Comparison of ENCODE assay signal across 26 cellular contexts in genomic region chr1:226047495-226047894, GRCh38. TPM values are rescaled to one million over a fixed set of nuclear protein-coding genes. Genes with fewer than 3 reads are reported as not detected.
DNase-seq lines count a peak whose midpoint lies in the region; ATAC-seq and TF ChIP-seq lines count a peak whose summit lies in the region.
"Had no signal": no experiment of that assay in that cellular context is flagged by ENCODE, and none has a peak within 500 bp of the region (broad histone marks: within the 10 kb centered on the region; RNA-seq: fewer than 3 reads in every experiment).

No MANE protein-coding gene starts in this region.

- DNase-seq in AG08395 (ENCODE audit: low spot score), result peak; percentile 64
- DNase-seq in NCI-H226, result peak; percentile 12
- DNase-seq in dedifferentiated amniotic fluid mesenchymal stem cell (ENCODE audit: extremely low spot score), result peak; percentile 21
- DNase-seq in mucosa of descending colon, result no peak
- no peak for DNase-seq in coronary artery (ENCODE audit: low spot score)
- no peak for DNase-seq in medulla oblongata (ENCODE audit: extremely low spot score)
- no peak for DNase-seq in NCI-H2029 (lab: John Stamatoyannopoulos, UW)
- DNase-seq: activated CD4-positive, alpha-beta memory T cell treated with anti-CD3 and anti-CD28 coated beads for 36 hours; activated CD8-positive, alpha-beta memory T cell treated with anti-CD3 and anti-CD28 coated beads, Interleukin-2, amount 50 U/mL, for 48 hours; Calu3; DND-41; KBM-7; NCI-H1436; NCI-H524 treated with DMSO at 0.1 percent for 48 hours; NK-92 treated with Interleukin-12 subunit alpha and Interleukin-12 subunit beta, amount 100 ng/mL, for 24 hours; SHP77; stimulated activated CD4-positive, alpha-beta T cell treated with anti-CD3 and anti-CD28 coated beads, Interleukin-2, amount 100 ng/mL, for 48 hours; upper lobe of right lung had no signal

- no peaks in the 10 kb centered on the region for H3K36me3 ChIP-seq in mucosa of descending colon (ENCODE audit: low read depth)
- H3K36me3 ChIP-seq: upper lobe of right lung had no signal

- TF ChIP-seq CTCF in mucosa of descending colon (IDR thresholded peaks at IDR 0.05), result no peak
- TF ChIP-seq CTCF in coronary artery (IDR thresholded peaks at IDR 0.05), result no peak

- peak; percentile 11 for ATAC-seq in mucosa of descending colon
- ATAC-seq in GM19463 (IDR thresholded peaks at IDR 0.05; ENCODE audit: unreplicated experiment), result no peak
- ATAC-seq: activated CD4-positive, CD25-positive, alpha-beta regulatory T cell treated with anti-CD3 and anti-CD28 coated beads, Interleukin-2, amount 50 U/mL, for 24 hours; activated T-helper 17 cell treated with anti-CD3 and anti-CD28 coated beads, Interleukin-2, amount 50 U/mL, for 72 hours; esophagus mucosa; HCT116; stimulated activated effector memory CD8-positive, alpha-beta T cell treated with anti-CD3 and anti-CD28 coated beads, Interleukin-12 subunit alpha, Interleukin-12 subunit beta, amount 100 ng/mL, for 72 hours; upper lobe of right lung had no signal

- H3K4me1 ChIP-seq in mucosa of descending colon (ENCODE audit: low read depth), result no peaks in the 10 kb centered on the region
- H3K4me1 ChIP-seq: upper lobe of right lung had no signal

- intact Hi-C loops in mucosa of descending colon (cut with DNase I, micrococcal nuclease), result no loop called here

- H3K27ac ChIP-seq in coronary artery, result no peak overlapping the region
- H3K27ac ChIP-seq: C4-2B, upper lobe of right lung had no signal

- H3K4me3 ChIP-seq in mucosa of descending colon, result no peak overlapping the region
- no peak overlapping the region for H3K4me3 ChIP-seq in coronary artery
- H3K4me3 ChIP-seq: smooth muscle cell, upper lobe of right lung had no signal

- H3K9me3 ChIP-seq in mucosa of descending colon, result no peaks in the 10 kb centered on the region
- H3K9me3 ChIP-seq: upper lobe of right lung had no signal

RNA-seq across cellular contexts. Expression of gene H3-3A, which starts 15.0 kb away (rescaled TPM):
- 100 to 1,000 TPM; 466 to 839 (median 627) TPM for total RNA-seq in mucosa of descending colon

RNA-seq across cellular contexts. Expression of gene SDE2, which starts 48.4 kb away (rescaled TPM):
- total RNA-seq in mucosa of descending colon, result 10 to 100 TPM; 14.1 to 21.0 (median 15.0) TPM

Comparison
In these comparisons a context has a peak if more than half of its experiments do, and no peak if none do; other contexts are left out.
1. DNase-seq: peak in AG08395 (single experiment), NCI-H226 (single experiment) and dedifferentiated amniotic fluid mesenchymal stem cell (single experiment); none in mucosa of descending colon (0 of 3), coronary artery (single experiment), medulla oblongata (single experiment) and NCI-H2029 (single experiment).